Comparison of ENCODE assay signal across 1 cellular context in the genomic region with DNA sequence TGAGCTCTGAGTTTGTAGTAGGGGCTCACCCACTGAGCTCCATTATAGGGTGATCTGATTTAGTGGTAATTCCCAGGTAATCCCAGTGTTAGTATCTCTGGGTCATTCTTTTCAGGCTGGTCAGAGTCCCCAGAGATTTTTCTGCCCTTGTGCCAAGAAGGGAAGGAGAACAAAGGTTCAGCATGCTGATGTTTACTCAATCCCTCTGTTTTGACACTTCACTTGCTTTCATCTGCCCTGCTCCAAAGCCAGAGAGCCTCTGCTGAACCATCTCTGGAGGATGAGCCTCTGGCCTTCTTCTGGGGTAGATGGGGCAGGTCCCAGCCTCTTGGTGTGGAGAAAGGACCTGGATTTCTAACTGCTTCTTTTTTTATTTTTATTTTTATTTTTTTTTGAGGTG.
TF ChIP-seq lines count a peak whose summit lies in the region.

No MANE protein-coding gene starts in this region.

TF ChIP-seq in HepG2, 621 proteins besides CTCF, POLR2A, EP300 and RAD21 (continued from another document and continues in another):
- TF ChIP-seq, protein P1, sequence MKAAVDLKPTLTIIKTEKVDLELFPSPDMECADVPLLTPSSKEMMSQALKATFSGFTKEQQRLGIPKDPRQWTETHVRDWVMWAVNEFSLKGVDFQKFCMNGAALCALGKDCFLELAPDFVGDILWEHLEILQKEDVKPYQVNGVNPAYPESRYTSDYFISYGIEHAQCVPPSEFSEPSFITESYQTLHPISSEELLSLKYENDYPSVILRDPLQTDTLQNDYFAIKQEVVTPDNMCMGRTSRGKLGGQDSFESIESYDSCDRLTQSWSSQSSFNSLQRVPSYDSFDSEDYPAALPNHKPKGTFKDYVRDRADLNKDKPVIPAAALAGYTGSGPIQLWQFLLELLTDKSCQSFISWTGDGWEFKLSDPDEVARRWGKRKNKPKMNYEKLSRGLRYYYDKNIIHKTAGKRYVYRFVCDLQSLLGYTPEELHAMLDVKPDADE (CRISPR knock-in tag; IDR thresholded peaks at IDR 0.05): no peak
- peak; percentile 58; the same call in 1 of the 2 replicates for TF ChIP-seq MEF2D (CRISPR knock-in tag; IDR thresholded peaks at IDR 0.05)
- TF ChIP-seq MIER3 (CRISPR knock-in tag; IDR thresholded peaks at IDR 0.05; ENCODE audit: borderline replicate concordance): peak; percentile 26; the same call in 1 of the 2 replicates
- TF ChIP-seq TERF1 (CRISPR knock-in tag; IDR thresholded peaks at IDR 0.05): no peak
- 0 out of 2 replicates have a peak, but pooled peaks have one; percentile 49 for TF ChIP-seq ZNF317 (CRISPR knock-in tag; IDR thresholded peaks at IDR 0.05)
- TF ChIP-seq, protein P2, sequence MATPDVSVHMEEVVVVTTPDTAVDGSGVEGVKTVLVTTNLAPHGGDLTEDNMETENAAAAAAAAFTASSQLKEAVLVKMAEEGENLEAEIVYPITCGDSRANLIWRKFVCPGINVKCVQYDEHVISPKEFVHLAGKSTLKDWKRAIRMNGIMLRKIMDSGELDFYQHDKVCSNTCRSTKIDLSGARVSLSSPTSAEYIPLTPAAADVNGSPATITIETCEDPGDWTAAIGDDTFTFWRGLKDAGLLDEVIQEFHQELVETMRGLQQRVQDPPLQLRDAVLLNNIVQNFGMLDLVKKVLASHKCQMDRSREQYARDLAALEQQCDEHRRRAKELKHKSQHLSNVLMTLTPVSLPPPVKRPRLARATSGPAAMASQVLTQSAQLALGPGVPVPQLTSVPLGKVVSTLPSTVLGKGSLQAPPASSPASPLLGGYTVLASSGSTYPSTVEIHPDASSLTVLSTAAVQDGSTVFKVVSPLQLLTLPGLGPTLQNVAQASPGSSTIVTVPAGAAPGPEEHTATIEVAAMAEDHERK (CRISPR knock-in tag; IDR thresholded peaks at IDR 0.05; ENCODE audit: low read depth): no peak
- no peak for TF ChIP-seq ZNF546 (CRISPR knock-in tag; conservative IDR thresholded peaks at IDR 0.05)
- peak; percentile 60 for TF ChIP-seq MED8 (CRISPR knock-in tag; IDR thresholded peaks at IDR 0.05; ENCODE audit: insufficient replicate concordance)
- no peak for TF ChIP-seq ARID2 (CRISPR knock-in tag; IDR thresholded peaks at IDR 0.05; ENCODE audit: borderline replicate concordance)
- TF ChIP-seq PHF20 (CRISPR knock-in tag; IDR thresholded peaks at IDR 0.05): no peak
- TF ChIP-seq ZNF512B (CRISPR knock-in tag; IDR thresholded peaks at IDR 0.05; ENCODE audit: borderline replicate concordance): no peak
- no peak for TF ChIP-seq THAP8 (CRISPR knock-in tag; IDR thresholded peaks at IDR 0.05; ENCODE audit: borderline replicate concordance)
- TF ChIP-seq, protein P3, sequence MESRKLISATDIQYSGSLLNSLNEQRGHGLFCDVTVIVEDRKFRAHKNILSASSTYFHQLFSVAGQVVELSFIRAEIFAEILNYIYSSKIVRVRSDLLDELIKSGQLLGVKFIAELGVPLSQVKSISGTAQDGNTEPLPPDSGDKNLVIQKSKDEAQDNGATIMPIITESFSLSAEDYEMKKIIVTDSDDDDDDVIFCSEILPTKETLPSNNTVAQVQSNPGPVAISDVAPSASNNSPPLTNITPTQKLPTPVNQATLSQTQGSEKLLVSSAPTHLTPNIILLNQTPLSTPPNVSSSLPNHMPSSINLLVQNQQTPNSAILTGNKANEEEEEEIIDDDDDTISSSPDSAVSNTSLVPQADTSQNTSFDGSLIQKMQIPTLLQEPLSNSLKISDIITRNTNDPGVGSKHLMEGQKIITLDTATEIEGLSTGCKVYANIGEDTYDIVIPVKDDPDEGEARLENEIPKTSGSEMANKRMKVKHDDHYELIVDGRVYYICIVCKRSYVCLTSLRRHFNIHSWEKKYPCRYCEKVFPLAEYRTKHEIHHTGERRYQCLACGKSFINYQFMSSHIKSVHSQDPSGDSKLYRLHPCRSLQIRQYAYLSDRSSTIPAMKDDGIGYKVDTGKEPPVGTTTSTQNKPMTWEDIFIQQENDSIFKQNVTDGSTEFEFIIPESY (CRISPR knock-in tag; IDR thresholded peaks at IDR 0.05): no peak
- TF ChIP-seq ZNF816 (CRISPR knock-in tag; IDR thresholded peaks at IDR 0.05; ENCODE audit: borderline replicate concordance): no peak
- no peak for TF ChIP-seq ATF7-NPFF (CRISPR knock-in tag; IDR thresholded peaks at IDR 0.05; ENCODE audit: low read depth)
- TF ChIP-seq ZNF33A (CRISPR knock-in tag; IDR thresholded peaks at IDR 0.05; ENCODE audit: borderline replicate concordance): no peak
- peak; percentile 99 for TF ChIP-seq TBX2 (CRISPR knock-in tag; IDR thresholded peaks at IDR 0.05; ENCODE audit: borderline replicate concordance)
- no peak for TF ChIP-seq ZNF7 (CRISPR knock-in tag; IDR thresholded peaks at IDR 0.05)
- TF ChIP-seq, protein P4, sequence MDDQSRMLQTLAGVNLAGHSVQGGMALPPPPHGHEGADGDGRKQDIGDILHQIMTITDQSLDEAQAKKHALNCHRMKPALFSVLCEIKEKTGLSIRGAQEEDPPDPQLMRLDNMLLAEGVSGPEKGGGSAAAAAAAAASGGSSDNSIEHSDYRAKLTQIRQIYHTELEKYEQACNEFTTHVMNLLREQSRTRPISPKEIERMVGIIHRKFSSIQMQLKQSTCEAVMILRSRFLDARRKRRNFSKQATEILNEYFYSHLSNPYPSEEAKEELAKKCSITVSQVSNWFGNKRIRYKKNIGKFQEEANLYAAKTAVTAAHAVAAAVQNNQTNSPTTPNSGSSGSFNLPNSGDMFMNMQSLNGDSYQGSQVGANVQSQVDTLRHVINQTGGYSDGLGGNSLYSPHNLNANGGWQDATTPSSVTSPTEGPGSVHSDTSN (CRISPR knock-in tag; IDR thresholded peaks at IDR 0.05; ENCODE audit: borderline replicate concordance): no peak
- no peak for TF ChIP-seq ZMAT3 (CRISPR knock-in tag; conservative IDR thresholded peaks at IDR 0.05)
- TF ChIP-seq EZH2 (conservative IDR thresholded peaks at IDR 0.05; ENCODE audit: low read depth, low read length): no peak
- TF ChIP-seq THAP11 (CRISPR knock-in tag; IDR thresholded peaks at IDR 0.05): 0 out of 2 replicates have a peak, but pooled peaks have one; percentile 30
- TF ChIP-seq CCDC6 (CRISPR knock-in tag; IDR thresholded peaks at IDR 0.05): no peak
- no peak for TF ChIP-seq ZBTB1 (CRISPR knock-in tag; IDR thresholded peaks at IDR 0.05; ENCODE audit: borderline replicate concordance)
- TF ChIP-seq, protein P5, sequence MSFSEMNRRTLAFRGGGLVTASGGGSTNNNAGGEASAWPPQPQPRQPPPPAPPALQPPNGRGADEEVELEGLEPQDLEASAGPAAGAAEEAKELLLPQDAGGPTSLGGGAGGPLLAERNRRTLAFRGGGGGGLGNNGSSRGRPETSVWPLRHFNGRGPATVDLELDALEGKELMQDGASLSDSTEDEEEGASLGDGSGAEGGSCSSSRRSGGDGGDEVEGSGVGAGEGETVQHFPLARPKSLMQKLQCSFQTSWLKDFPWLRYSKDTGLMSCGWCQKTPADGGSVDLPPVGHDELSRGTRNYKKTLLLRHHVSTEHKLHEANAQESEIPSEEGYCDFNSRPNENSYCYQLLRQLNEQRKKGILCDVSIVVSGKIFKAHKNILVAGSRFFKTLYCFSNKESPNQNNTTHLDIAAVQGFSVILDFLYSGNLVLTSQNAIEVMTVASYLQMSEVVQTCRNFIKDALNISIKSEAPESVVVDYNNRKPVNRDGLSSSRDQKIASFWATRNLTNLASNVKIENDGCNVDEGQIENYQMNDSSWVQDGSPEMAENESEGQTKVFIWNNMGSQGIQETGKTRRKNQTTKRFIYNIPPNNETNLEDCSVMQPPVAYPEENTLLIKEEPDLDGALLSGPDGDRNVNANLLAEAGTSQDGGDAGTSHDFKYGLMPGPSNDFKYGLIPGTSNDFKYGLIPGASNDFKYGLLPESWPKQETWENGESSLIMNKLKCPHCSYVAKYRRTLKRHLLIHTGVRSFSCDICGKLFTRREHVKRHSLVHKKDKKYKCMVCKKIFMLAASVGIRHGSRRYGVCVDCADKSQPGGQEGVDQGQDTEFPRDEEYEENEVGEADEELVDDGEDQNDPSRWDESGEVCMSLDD (CRISPR knock-in tag; IDR thresholded peaks at IDR 0.05; ENCODE audit: borderline replicate concordance): no peak
- no peak for TF ChIP-seq ZEB1 (IDR thresholded peaks at IDR 0.05; ENCODE audit: insufficient replicate concordance, low read depth)
- TF ChIP-seq KDM5A (IDR thresholded peaks at IDR 0.05; ENCODE audit: borderline replicate concordance, low read length): no peak
- TF ChIP-seq ZBTB3 (CRISPR knock-in tag; IDR thresholded peaks at IDR 0.05; ENCODE audit: borderline replicate concordance, low read depth): no peak
- TF ChIP-seq ZNF383 (CRISPR knock-in tag; IDR thresholded peaks at IDR 0.05; ENCODE audit: borderline replicate concordance): no peak
- TF ChIP-seq ZFP37 (CRISPR knock-in tag; IDR thresholded peaks at IDR 0.05; ENCODE audit: borderline replicate concordance): 0 out of 2 replicates have a peak, but pooled peaks have one; percentile 15
- TF ChIP-seq ZNF230 (CRISPR knock-in tag; IDR thresholded peaks at IDR 0.05): no peak
- no peak for TF ChIP-seq EEA1 (CRISPR knock-in tag; IDR thresholded peaks at IDR 0.05; ENCODE audit: borderline replicate concordance)
- TF ChIP-seq ZFYVE20 (CRISPR knock-in tag; IDR thresholded peaks at IDR 0.05; ENCODE audit: borderline replicate concordance, low read depth): no peak
- no peak for TF ChIP-seq ZNF761 (CRISPR knock-in tag; conservative IDR thresholded peaks at IDR 0.05)
- peak; percentile 79 for TF ChIP-seq NFIC (IDR thresholded peaks at IDR 0.05; ENCODE audit: low read length)
- TF ChIP-seq ZNF260 (CRISPR knock-in tag; IDR thresholded peaks at IDR 0.05; ENCODE audit: borderline replicate concordance, low read depth): no peak
- no peak for TF ChIP-seq NCOA5 (CRISPR knock-in tag; IDR thresholded peaks at IDR 0.05)
- TF ChIP-seq ZKSCAN1 (IDR thresholded peaks at IDR 0.05; ENCODE audit: low read length): no peak
- no peak for TF ChIP-seq DNMT1 (CRISPR knock-in tag; IDR thresholded peaks at IDR 0.05)
- peak; percentile 25; the same call in 1 of the 2 replicates for TF ChIP-seq RCOR2 (CRISPR knock-in tag; IDR thresholded peaks at IDR 0.05)
- TF ChIP-seq PHF21A (CRISPR knock-in tag; IDR thresholded peaks at IDR 0.05): peak; percentile 86
- TF ChIP-seq SKI (IDR thresholded peaks at IDR 0.05; ENCODE audit: partially characterized antibody): no peak
- TF ChIP-seq MTA1 (CRISPR knock-in tag; IDR thresholded peaks at IDR 0.05; ENCODE audit: borderline replicate concordance): no peak
- no peak for TF ChIP-seq CHD4 (IDR thresholded peaks at IDR 0.05; ENCODE audit: borderline replicate concordance, low read length)
- TF ChIP-seq FOXP1 (IDR thresholded peaks at IDR 0.05): no peak
- peak; percentile 86 for TF ChIP-seq FOXP1 (CRISPR knock-in tag; IDR thresholded peaks at IDR 0.05)
- no peak for TF ChIP-seq ZNF33B (CRISPR knock-in tag; IDR thresholded peaks at IDR 0.05)
- no peak for TF ChIP-seq GZF1 (CRISPR knock-in tag; IDR thresholded peaks at IDR 0.05)
- TF ChIP-seq YEATS2 (CRISPR knock-in tag; IDR thresholded peaks at IDR 0.05; ENCODE audit: borderline replicate concordance): no peak; the same call in 1 of the 2 replicates
- peak; percentile 38; the same call in 1 of the 2 replicates for TF ChIP-seq DRAP1 (CRISPR knock-in tag; IDR thresholded peaks at IDR 0.05)
- TF ChIP-seq MLX (CRISPR knock-in tag; IDR thresholded peaks at IDR 0.05): peak; percentile 83
- TF ChIP-seq ZBTB8A (CRISPR knock-in tag; IDR thresholded peaks at IDR 0.05; ENCODE audit: borderline replicate concordance, low read depth): no peak
- no peak for TF ChIP-seq JUN (CRISPR knock-in tag; IDR thresholded peaks at IDR 0.05)
- no peak for TF ChIP-seq SP4 (CRISPR knock-in tag; IDR thresholded peaks at IDR 0.05)
- TF ChIP-seq TCF7 (IDR thresholded peaks at IDR 0.05; ENCODE audit: low read depth): peak; percentile 98
- no peak for TF ChIP-seq ZNF788 (CRISPR knock-in tag; IDR thresholded peaks at IDR 0.05; ENCODE audit: borderline replicate concordance)
- TF ChIP-seq ZNF674 (CRISPR knock-in tag; IDR thresholded peaks at IDR 0.05; ENCODE audit: low read depth): no peak
- no peak for TF ChIP-seq RBM22 (optimal IDR thresholded peaks at IDR 0.05; ENCODE audit: low read length)
- no peak for TF ChIP-seq ELF4 (CRISPR knock-in tag; IDR thresholded peaks at IDR 0.05; ENCODE audit: borderline replicate concordance)
